Comparison of ENCODE assay signal across 8 cellular contexts in the genomic region with DNA sequence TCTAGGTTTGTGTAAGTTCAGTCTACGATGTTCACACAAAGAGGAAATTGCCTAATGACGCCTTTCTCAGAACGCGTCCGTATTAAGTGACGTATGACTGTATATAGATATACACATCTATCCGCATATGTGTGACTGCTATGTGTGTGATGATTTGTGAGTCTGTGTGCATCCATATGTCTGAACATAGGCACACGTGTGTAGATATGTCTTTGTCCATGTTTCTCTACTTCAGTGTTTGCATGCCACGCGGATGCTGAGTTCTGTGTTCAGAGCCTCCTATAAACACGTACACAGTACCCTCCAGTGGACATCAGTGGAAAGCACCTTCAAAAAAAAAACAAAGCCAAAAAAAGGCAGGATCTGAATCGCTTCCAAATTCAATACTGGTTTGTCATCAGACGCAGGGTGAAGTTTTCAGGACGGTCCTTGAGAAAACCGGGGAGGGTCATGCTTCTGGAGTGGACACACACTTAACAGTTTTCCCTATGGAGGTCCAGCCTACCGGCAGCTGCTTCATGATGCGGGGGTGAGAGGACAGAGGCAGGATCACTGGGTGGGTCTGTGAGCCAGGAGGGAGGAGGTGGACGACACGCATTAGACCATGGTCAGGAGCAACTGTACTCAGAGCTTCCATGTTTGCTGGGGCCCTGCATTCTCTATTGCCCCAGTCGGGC. TPM values are rescaled to one million over a fixed set of nuclear protein-coding genes. Genes with fewer than 3 reads are reported as not detected.
DNase-seq lines count a peak whose midpoint lies in the region; ATAC-seq and TF ChIP-seq lines count a peak whose summit lies in the region.

No MANE protein-coding gene starts in this region.

- H3K36me3 Mint-ChIP-seq in activated CD8-positive, alpha-beta T cell treated with anti-CD3 and anti-CD28 coated beads for 36 hours (ENCODE audit: low read depth), result no peaks in the 10 kb centered on the region

- no peaks in the 10 kb centered on the region for H3K9me3 ChIP-seq in osteoblast (ENCODE audit: low read depth, low read length)

- H3K27ac Mint-ChIP-seq in activated CD8-positive, alpha-beta T cell treated with anti-CD3 and anti-CD28 coated beads for 36 hours, result no peak overlapping the region

- no peaks in the 10 kb centered on the region for H3K4me1 ChIP-seq in foreskin keratinocyte
- peaks cover 14% of the 10 kb centered on the region for H3K4me1 ChIP-seq in osteoblast (ENCODE audit: insufficient read depth, low read length)

- peak; percentile 52 for TF ChIP-seq CTCF in activated CD8-positive, alpha-beta T cell treated with anti-CD3 and anti-CD28 coated beads for 36 hours (IDR thresholded peaks at IDR 0.05)
- TF ChIP-seq CTCF in foreskin keratinocyte (conservative IDR thresholded peaks at IDR 0.05) (peak; percentile 72), osteoblast (IDR thresholded peaks at IDR 0.05; ENCODE audit: extremely low read depth, low read depth, low read length) (peak; percentile 83)

- POLR2A ChIA-PET in activated CD8-positive, alpha-beta T cell treated with anti-CD3 and anti-CD28 coated beads for 36 hours (lab: Charles Lee), result no interaction called here

- H3K9me3 Mint-ChIP-seq in activated CD8-positive, alpha-beta T cell treated with anti-CD3 and anti-CD28 coated beads for 36 hours, result no peaks in the 10 kb centered on the region

- peak overlapping the region; percentile 34 for H3K4me3 Mint-ChIP-seq in activated CD8-positive, alpha-beta T cell treated with anti-CD3 and anti-CD28 coated beads for 36 hours

- ATAC-seq in HG02981 (IDR thresholded peaks at IDR 0.05; ENCODE audit: unreplicated experiment), result peak; percentile 60
- peak; percentile 75 for ATAC-seq in activated CD8-positive, alpha-beta T cell treated with anti-CD3 and anti-CD28 coated beads for 36 hours
- peak; percentile 47 for ATAC-seq in foreskin keratinocyte

- H3K4me1 Mint-ChIP-seq in activated CD8-positive, alpha-beta T cell treated with anti-CD3 and anti-CD28 coated beads for 36 hours (ENCODE audit: low read depth), result peaks cover 4% of the 10 kb centered on the region

- intact Hi-C loops in activated CD8-positive, alpha-beta T cell treated with anti-CD3 and anti-CD28 coated beads for 36 hours (cut with micrococcal nuclease), result loop anchor here (10.0 kb wide), 1 partner anchor 278 kb away; no protein-coding TSS in a partner anchor

- peak overlapping the region; percentile 64 for H3K4me2 ChIP-seq in osteoblast (ENCODE audit: insufficient read depth, low read length)

- peaks cover 8% of the 10 kb centered on the region for H3K27me3 ChIP-seq in foreskin keratinocyte
- H3K27me3 ChIP-seq in osteoblast (ENCODE audit: insufficient read depth, low read length), result peaks cover 7% of the 10 kb centered on the region

- peak; percentile 17 for DNase-seq in stimulated activated CD4-positive, alpha-beta T cell treated with anti-CD3 and anti-CD28 coated beads, Interleukin-1b, Interleukin-23, amount 100 ng/mL, for 48 hours
- no peak for DNase-seq in stimulated activated CD4-positive, alpha-beta T cell treated with anti-CD3 and anti-CD28 coated beads, Interleukin-4, amount 100 ng/mL, for 1 hour
- DNase-seq in NCI-H2227 treated with DMSO at 0.1 percent for 48 hours (lab: John Stamatoyannopoulos, UW), result peak; percentile 40
- DNase-seq in activated CD8-positive, alpha-beta T cell treated with anti-CD3 and anti-CD28 coated beads for 36 hours, result peak; percentile 40
- DNase-seq in foreskin keratinocyte, result peak in 1 of 2 donors; percentile 62
- DNase-seq in osteoblast (ENCODE audit: insufficient read length, low spot score, missing footprints), result peak; percentile 87
- DNase-seq in NCI-H187 (lab: John Stamatoyannopoulos, UW), result no peak

- peak overlapping the region; percentile 68 for H2AFZ ChIP-seq in osteoblast (ENCODE audit: low read length)

- H3K27ac ChIP-seq in foreskin keratinocyte, result no peak overlapping the region
- no peak overlapping the region for H3K27ac ChIP-seq in osteoblast (ENCODE audit: low read depth, low read length)

- H3K36me3 ChIP-seq in osteoblast (ENCODE audit: insufficient read depth, low read length), result no peaks in the 10 kb centered on the region

- H4K20me1 ChIP-seq in osteoblast (ENCODE audit: insufficient read depth, low read length), result no peaks in the 10 kb centered on the region

- H3K4me3 ChIP-seq in osteoblast (ENCODE audit: insufficient read depth, low read length), result peak overlapping the region; percentile 46

- CTCF ChIA-PET in activated CD8-positive, alpha-beta T cell treated with anti-CD3 and anti-CD28 coated beads for 36 hours (lab: Charles Lee), result interaction anchor here (1.4 kb wide), 1 partner anchor 10 kb away, joined by 4 read pairs; no protein-coding TSS in a partner anchor

- H3K79me2 ChIP-seq in osteoblast (ENCODE audit: insufficient read depth, low read length), result no peaks in the 10 kb centered on the region

- H3K27me3 Mint-ChIP-seq in activated CD8-positive, alpha-beta T cell treated with anti-CD3 and anti-CD28 coated beads for 36 hours, result peaks cover 4% of the 10 kb centered on the region

RNA-seq across cellular contexts. Expression of gene ALDH1B1, which starts 29.5 kb away (rescaled TPM):
- 10 to 100 TPM; 23.9 to 26.5 TPM for total RNA-seq in activated CD8-positive, alpha-beta T cell treated with anti-CD3 and anti-CD28 coated beads for 36 hours
- total RNA-seq in foreskin keratinocyte (29.8 and 38.4 TPM in 2 replicates), osteoblast (38.0 and 38.6 TPM in 2 replicates)
- 15.3 and 21.3 TPM in 2 replicates for polyA plus RNA-seq in foreskin keratinocyte

Comparison
In these comparisons a context has a peak if more than half of its experiments do, and no peak if none do; other contexts are left out.
1. DNase-seq: peak in stimulated activated CD4-positive, alpha-beta T cell treated with anti-CD3 and anti-CD28 coated beads, Interleukin-1b, Interleukin-23, amount 100 ng/mL, for 48 hours (single experiment), NCI-H2227 treated with DMSO at 0.1 percent for 48 hours (single experiment), activated CD8-positive, alpha-beta T cell treated with anti-CD3 and anti-CD28 coated beads for 36 hours (single experiment) and osteoblast (single experiment); none in stimulated activated CD4-positive, alpha-beta T cell treated with anti-CD3 and anti-CD28 coated beads, Interleukin-4, amount 100 ng/mL, for 1 hour (single experiment) and NCI-H187 (0 of 2).
2. Peak in every context shown above with its lines, with median percentiles within 50 percentile points of each other: ATAC-seq and CTCF ChIP-seq.